10 cellular contexts compared by ENCODE assay signal in genomic region chr16:67298277-67298676, GRCh38. TPM values are rescaled to one million over a fixed set of nuclear protein-coding genes. Genes with fewer than 3 reads are reported as not detected.
"Had no signal": no experiment of that assay in that cellular context is flagged by ENCODE, and none has a peak within 500 bp of the region (broad histone marks: within the 10 kb centered on the region; RNA-seq: fewer than 3 reads in every experiment).

No MANE protein-coding gene starts in this region.

- DNase-seq: GM23248, GOT3, HFFc6, KBM-7 had no signal

- H3K4me1 Mint-ChIP-seq: IgD-negative memory B cell had no signal

- H3K36me3 Mint-ChIP-seq: IgD-negative memory B cell had no signal

- H3K36me3 ChIP-seq: HAP-1 had no signal

- H3K27ac ChIP-seq: GM23248 had no signal

- H3K9me3 Mint-ChIP-seq: HFFc6, IgD-negative memory B cell had no signal

- H3K4me1 ChIP-seq: HAP-1 had no signal

- H3K4me3 ChIP-seq: GM23248, HAP-1 had no signal

- ATAC-seq: HCT116 had no signal

- H3K4me3 Mint-ChIP-seq: HFFc6, IgD-negative memory B cell had no signal

- H3K9me3 ChIP-seq: HAP-1 had no signal

- H3K27ac Mint-ChIP-seq: HFFc6, IgD-negative memory B cell had no signal

RNA-seq across cellular contexts. Expression of gene KCTD19, which starts 28.3 kb away (rescaled TPM):
- total RNA-seq: GM23248, H4, HFFc6, HT-29 had no signal
- polyA plus RNA-seq: GM23248, IgD-negative memory B cell had no signal

RNA-seq across cellular contexts. Expression of gene LRRC36, which starts 28.3 kb away (rescaled TPM):
- total RNA-seq: GM23248, H7, HFFc6 had no signal
- polyA plus RNA-seq: GM23248, IgD-negative memory B cell had no signal
